ENCODE assay signal across 17 cellular contexts in genomic region chr11:108693852-108694251, GRCh38. TPM values are rescaled to one million over a fixed set of nuclear protein-coding genes. Genes with fewer than 3 reads are reported as not detected.
A peak's percentile ranks its signal among the peaks of the same experiment; 100 is the strongest.
DNase-seq lines count a peak whose midpoint lies in the region; ATAC-seq and TF ChIP-seq lines count a peak whose summit lies in the region.
"Had no signal": no experiment of that assay in that cellular context is flagged by ENCODE, and none has a peak within 500 bp of the region (broad histone marks: within the 10 kb centered on the region; RNA-seq: fewer than 3 reads in every experiment).

No MANE protein-coding gene starts in this region.

- no peaks in the 10 kb centered on the region for H4K20me1 ChIP-seq in PC-3 (ENCODE audit: low read length)

- H3F3A ChIP-seq in PC-3 (ENCODE audit: low read length, unreplicated experiment): no peaks in the 10 kb centered on the region

- no peaks in the 10 kb centered on the region for H3K4me1 Mint-ChIP-seq in naive thymus-derived CD4-positive, alpha-beta T cell
- H3K4me1 Mint-ChIP-seq: immature natural killer cell had no signal

- H3K36me3 Mint-ChIP-seq in naive thymus-derived CD4-positive, alpha-beta T cell: peaks cover 0 to 74% (median 15%) of the 10 kb centered on the region in 5 donors

- POLR2A ChIA-PET in PC-3 (lab: Charles Lee; ENCODE audit: unreplicated experiment): no interaction called here
- POLR2A ChIA-PET in naive thymus-derived CD4-positive, alpha-beta T cell (lab: Charles Lee): no interaction called here

- CTCF ChIA-PET in PC-3 (lab: Charles Lee): no interaction called here
- CTCF ChIA-PET in naive thymus-derived CD4-positive, alpha-beta T cell (lab: Charles Lee): no interaction called here

- H3K9me3 ChIP-seq in PC-3 (ENCODE audit: low read length): no peaks in the 10 kb centered on the region
- no peaks in the 10 kb centered on the region for H3K9me3 ChIP-seq in naive thymus-derived CD4-positive, alpha-beta T cell (ENCODE audit: control insufficient read depth in 2 of 3, low read length in 3 of 3)
- H3K9me3 ChIP-seq: colonic mucosa, HAP-1 had no signal

- DNase-seq in ELR (ENCODE audit: low read depth) (peak; percentile 81), PC-3 (peak; percentile 68), epithelial cell of esophagus (ENCODE audit: low read depth) (peak; percentile 76), renal cortical epithelial cell (ENCODE audit: low read depth) (peak; percentile 28), lower leg skin (ENCODE audit: low spot score in 2 of 2) (no peak)
- no peak for DNase-seq in naive thymus-derived CD4-positive, alpha-beta T cell
- DNase-seq: activated CD8-positive, alpha-beta memory T cell treated with anti-CD3 and anti-CD28 coated beads, Interleukin-2, amount 50 U/mL, for 4 hours; activated naive CD8-positive, alpha-beta T cell treated with anti-CD3 and anti-CD28 coated beads, Interleukin-2, amount 10 ng/mL, durations not matched to agents 7 days and 5 days; CD4-positive, alpha-beta T cell; colonic mucosa; immature natural killer cell; NCI-H2107; NK-92 treated with Interleukin-12 subunit alpha and Interleukin-12 subunit beta, amount 100 ng/mL, for 24 hours; stimulated activated CD4-positive, alpha-beta T cell treated with anti-CD3 and anti-CD28 coated beads, Interleukin-1b, Interleukin-23, amount 100 ng/mL, for 48 hours; WERI-Rb-1 had no signal

- no peak overlapping the region for H3K4me3 Mint-ChIP-seq in naive thymus-derived CD4-positive, alpha-beta T cell
- H3K4me3 Mint-ChIP-seq: activated naive CD8-positive, alpha-beta T cell treated with anti-CD3 and anti-CD28 coated beads, Interleukin-2, amount 10 ng/mL, durations not matched to agents 7 days and 5 days; CD4-positive, alpha-beta T cell; immature natural killer cell had no signal

- peaks cover 56% of the 10 kb centered on the region; the same call in 1 of the 2 replicates for H3K36me3 ChIP-seq in PC-3 (ENCODE audit: low read depth, low read length)
- peaks cover 14 to 42% (median 17%) of the 10 kb centered on the region in 3 experiments for H3K36me3 ChIP-seq in naive thymus-derived CD4-positive, alpha-beta T cell (ENCODE audit: control insufficient read depth in 2 of 3, insufficient read depth in 3 of 3, low read length in 3 of 3)
- H3K36me3 ChIP-seq: colonic mucosa had no signal

- H3K4me3 ChIP-seq in PC-3 (ENCODE audit: low read length) (no peak overlapping the region), epithelial cell of esophagus (ENCODE audit: low read length) (no peak overlapping the region), lower leg skin (ENCODE audit: low read depth, poor library complexity, severe bottlenecking) (no peak overlapping the region)
- H3K4me3 ChIP-seq in naive thymus-derived CD4-positive, alpha-beta T cell (ENCODE audit: low read length): no peak overlapping the region
- H3K4me3 ChIP-seq: colonic mucosa, HAP-1 had no signal

- H2AFZ ChIP-seq in PC-3 (ENCODE audit: low read length): no peak overlapping the region

- peaks cover 13% of the 10 kb centered on the region for H3K4me1 ChIP-seq in PC-3 (ENCODE audit: insufficient read depth, low read length)
- H3K4me1 ChIP-seq in naive thymus-derived CD4-positive, alpha-beta T cell (ENCODE audit: control insufficient read depth in 2 of 2, insufficient read depth in 2 of 2, low read length in 2 of 2): no peaks in the 10 kb centered on the region
- H3K4me1 ChIP-seq: colonic mucosa had no signal

- H3K79me2 ChIP-seq in PC-3 (ENCODE audit: low read length): no peaks in the 10 kb centered on the region

- no peaks in the 10 kb centered on the region for H3K9me3 Mint-ChIP-seq in naive thymus-derived CD4-positive, alpha-beta T cell
- H3K9me3 Mint-ChIP-seq: activated naive CD8-positive, alpha-beta T cell treated with anti-CD3 and anti-CD28 coated beads, Interleukin-2, amount 10 ng/mL, durations not matched to agents 7 days and 5 days; CD4-positive, alpha-beta T cell; immature natural killer cell had no signal

- no peak overlapping the region; the same call in 1 of the 2 replicates for H3K4me2 ChIP-seq in PC-3 (ENCODE audit: low read length)

- no peak overlapping the region for H3K27ac Mint-ChIP-seq in naive thymus-derived CD4-positive, alpha-beta T cell
- H3K27ac Mint-ChIP-seq: activated naive CD8-positive, alpha-beta T cell treated with anti-CD3 and anti-CD28 coated beads, Interleukin-2, amount 10 ng/mL, durations not matched to agents 7 days and 5 days; CD4-positive, alpha-beta T cell had no signal

- no TSS peak for BruUV-seq in PC-3 (replicated peaks; lab: Mats Ljungman, UMichigan)

- H3K27me3 Mint-ChIP-seq in naive thymus-derived CD4-positive, alpha-beta T cell: no peaks in the 10 kb centered on the region
- H3K27me3 Mint-ChIP-seq: activated naive CD8-positive, alpha-beta T cell treated with anti-CD3 and anti-CD28 coated beads, Interleukin-2, amount 10 ng/mL, durations not matched to agents 7 days and 5 days; CD4-positive, alpha-beta T cell had no signal

- TF ChIP-seq CTCF in PC-3 (conservative IDR thresholded peaks at IDR 0.05; ENCODE audit: low read depth, low read length) (no peak), epithelial cell of esophagus (IDR thresholded peaks at IDR 0.05; ENCODE audit: insufficient read depth, low read depth, low read length, missing control alignments) (no peak), lower leg skin (IDR thresholded peaks at IDR 0.05) (no peak)

- intact Hi-C loops in PC-3 (cut with micrococcal nuclease) (loop anchor here (10.0 kb wide), 1 partner anchor 1161 kb away; no protein-coding TSS in a partner anchor), lower leg skin (cut with DNase I; ENCODE audit: low total_unique reads) (no loop called here)
- intact Hi-C loops in naive thymus-derived CD4-positive, alpha-beta T cell (cut with micrococcal nuclease): loop anchor here (2.0 to 10.0 kb wide), 3 partner anchors 15 to 1741 kb away; no protein-coding TSS in a partner anchor

- peak; percentile 93 for ATAC-seq in PC-3
- no peak for ATAC-seq in naive thymus-derived CD4-positive, alpha-beta T cell
- ATAC-seq in HG03442 (IDR thresholded peaks at IDR 0.05; ENCODE audit: unreplicated experiment): no peak

- 73 to 88% methylated on average over 2 of the region's 2 CpGs for WGBS in lower leg skin, 2 donors

- H3K9ac ChIP-seq in PC-3 (ENCODE audit: low read length): no peak overlapping the region

- peak overlapping the region; percentile 64 for H3K27ac ChIP-seq in PC-3 (ENCODE audit: low read length)
- no peak overlapping the region for H3K27ac ChIP-seq in naive thymus-derived CD4-positive, alpha-beta T cell (ENCODE audit: low read depth, low read length)
- H3K27ac ChIP-seq: colonic mucosa, WERI-Rb-1 had no signal

- H3K27me3 ChIP-seq in PC-3 (ENCODE audit: low read length): no peaks in the 10 kb centered on the region
- H3K27me3 ChIP-seq in naive thymus-derived CD4-positive, alpha-beta T cell (ENCODE audit: control insufficient read depth in 2 of 2, insufficient read depth in 2 of 2, low read length in 2 of 2): no peaks in the 10 kb centered on the region
- H3K27me3 ChIP-seq: colonic mucosa had no signal

- H3K9me2 ChIP-seq in PC-3 (replicated peaks; ENCODE audit: low read length): no peaks in the 10 kb centered on the region

- TF ChIP-seq POLR2A in lower leg skin (IDR thresholded peaks at IDR 0.05): no peak

RNA-seq across cellular contexts. Expression of gene DDX10, which starts 29.0 kb away (rescaled TPM):
- total RNA-seq in PC-3 (2014; rRNA removed): 55.2 and 73.0 TPM in 2 replicates
- total RNA-seq in renal cortical epithelial cell: 13.2 and 29.4 TPM in 2 replicates
- total RNA-seq in lower leg skin: 10 to 100 TPM; 18.4 to 33.5 (median 22.2) TPM
- 10 to 100 TPM; 16.7 to 34.6 (median 22.8) TPM for total RNA-seq in naive thymus-derived CD4-positive, alpha-beta T cell
- polyA plus RNA-seq in naive thymus-derived CD4-positive, alpha-beta T cell: 10 to 100 TPM; 14.8 to 16.7 TPM

Comparison
In these comparisons a context has a peak if more than half of its experiments do, and no peak if none do; other contexts are left out.
1. DNase-seq: peak in ELR (single experiment), PC-3 (single experiment), epithelial cell of esophagus (single experiment) and renal cortical epithelial cell (single experiment); none in lower leg skin (0 of 2) and naive thymus-derived CD4-positive, alpha-beta T cell (0 of 9).